ENCODE assay signal across 8 cellular contexts in the genomic region with DNA sequence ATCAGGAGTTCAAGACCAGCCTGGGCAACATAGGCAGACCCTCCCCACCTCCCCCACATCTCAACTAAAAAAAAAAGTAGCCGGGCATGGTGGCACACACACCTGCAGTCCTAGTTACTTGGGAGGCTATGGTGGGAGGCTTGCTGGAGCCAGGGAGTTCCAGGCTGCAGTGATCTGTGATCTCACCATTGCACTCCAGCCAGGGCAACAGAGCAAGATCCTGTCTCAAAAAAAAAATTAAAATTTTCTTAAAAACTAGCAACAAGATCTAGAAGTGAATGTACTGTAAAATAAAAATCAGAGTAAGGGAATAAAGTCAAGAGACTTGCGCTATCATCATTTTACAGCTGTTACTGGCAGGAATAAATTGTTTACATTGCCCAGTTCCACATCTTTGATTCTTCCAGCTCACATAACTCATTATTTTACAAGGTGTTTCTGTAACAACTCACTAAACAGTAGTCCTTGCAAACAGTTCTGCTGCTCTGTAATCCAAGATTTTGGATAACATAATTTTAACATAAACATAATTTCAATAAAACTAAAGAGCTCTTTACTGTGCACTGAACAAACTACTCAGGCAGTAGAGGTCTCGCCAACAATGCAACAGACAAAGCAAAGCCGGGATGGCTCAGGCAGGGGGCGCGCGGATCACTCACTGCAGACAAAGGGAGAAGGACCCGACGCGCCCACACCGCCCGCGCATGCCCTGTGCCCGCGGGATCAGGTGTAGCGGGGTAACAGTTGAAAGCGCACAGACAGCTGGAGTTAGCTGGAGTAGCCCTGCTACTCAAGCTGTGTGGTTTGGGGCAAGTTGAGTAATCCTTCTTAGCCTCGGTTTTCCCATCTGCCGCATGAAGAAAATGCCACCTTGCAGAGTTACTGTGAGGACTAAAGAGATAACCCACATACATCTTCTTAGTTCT.
DNase-seq lines count a peak whose midpoint lies in the region; ATAC-seq and TF ChIP-seq lines count a peak whose summit lies in the region.

No MANE protein-coding gene starts in this region.

- DNase-seq in CD14-positive monocyte (ENCODE audit: low spot score) = peak; percentile 73
- peak; percentile 94 for DNase-seq in NCI-H69 (lab: John Stamatoyannopoulos, UW)
- peak; percentile 83 to 85 for DNase-seq in activated CD4-positive, alpha-beta T cell treated with anti-CD3 and anti-CD28 coated beads, Interleukin-2, amount 50 U/mL, for 4 hours
- peak; percentile 80 for DNase-seq in naive B cell
- peak; percentile 48 to 79 for DNase-seq in stimulated activated effector memory CD8-positive, alpha-beta T cell treated with anti-CD3 and anti-CD28 coated beads, Interleukin-12 subunit alpha, Interleukin-12 subunit beta, amount 100 ng/mL, for 72 hours (ENCODE audit: low spot score in 2 of 2)

- no peaks in the 10 kb centered on the region for H3K9me3 ChIP-seq in duodenal mucosa (ENCODE audit: control insufficient read depth in 1 of 2, low read length in 2 of 2)

- H3K27me3 ChIP-seq in duodenal mucosa (ENCODE audit: control insufficient read depth in 1 of 2, insufficient read depth in 2 of 2, low read length in 2 of 2) = peaks cover 0 to 3% of the 10 kb centered on the region in 2 donors

- H3K9me3 Mint-ChIP-seq in CD14-positive monocyte (peaks cover 0 to 1% (median 0%) of the 10 kb centered on the region in 7 donors), naive B cell (no peaks in the 10 kb centered on the region)
- no peaks in the 10 kb centered on the region for H3K9me3 Mint-ChIP-seq in stimulated activated effector memory CD8-positive, alpha-beta T cell treated with anti-CD3 and anti-CD28 coated beads, Interleukin-12 subunit alpha, Interleukin-12 subunit beta, amount 100 ng/mL, for 72 hours

- H3K36me3 Mint-ChIP-seq in CD14-positive monocyte (no peaks in the 10 kb centered on the region), naive B cell (no peaks in the 10 kb centered on the region)
- H3K36me3 Mint-ChIP-seq in stimulated activated effector memory CD8-positive, alpha-beta T cell treated with anti-CD3 and anti-CD28 coated beads, Interleukin-12 subunit alpha, Interleukin-12 subunit beta, amount 100 ng/mL, for 72 hours = no peaks in the 10 kb centered on the region

- peak overlapping the region; percentile 9 to 43 for H3K4me3 ChIP-seq in duodenal mucosa (ENCODE audit: low read depth in 1 of 2, low read length in 2 of 2)

- peak; percentile 61 for TF ChIP-seq CTCF in CD14-positive monocyte (IDR thresholded peaks at IDR 0.05)

- intact Hi-C loops in CD14-positive monocyte (cut with micrococcal nuclease) = loop anchor here in 1 of 2 donors (5.0 kb wide), 1 partner anchor 289 kb away; no protein-coding TSS in a partner anchor

- no peak overlapping the region for H3K9ac ChIP-seq in duodenal mucosa (ENCODE audit: low read depth in 1 of 2, low read length in 2 of 2)

- H3K4me1 Mint-ChIP-seq in CD14-positive monocyte (peaks cover 6% of the 10 kb centered on the region), naive B cell (peaks cover 0 to 14% (median 8%) of the 10 kb centered on the region in 3 donors)
- H3K4me1 Mint-ChIP-seq in stimulated activated effector memory CD8-positive, alpha-beta T cell treated with anti-CD3 and anti-CD28 coated beads, Interleukin-12 subunit alpha, Interleukin-12 subunit beta, amount 100 ng/mL, for 72 hours = no peaks in the 10 kb centered on the region

- H3K4me3 Mint-ChIP-seq in CD14-positive monocyte (peak overlapping the region; percentile 12 to 75), naive B cell (peak overlapping the region in 2 of 8 donors; percentile 29 to 45)
- no peak overlapping the region for H3K4me3 Mint-ChIP-seq in stimulated activated effector memory CD8-positive, alpha-beta T cell treated with anti-CD3 and anti-CD28 coated beads, Interleukin-12 subunit alpha, Interleukin-12 subunit beta, amount 100 ng/mL, for 72 hours

- peaks cover 20 to 30% of the 10 kb centered on the region in 2 donors for H3K4me1 ChIP-seq in duodenal mucosa (ENCODE audit: control insufficient read depth in 1 of 2, insufficient read depth in 2 of 2, low read length in 2 of 2)

- H3K27ac ChIP-seq in duodenal mucosa (ENCODE audit: low read depth, low read length) = no peak overlapping the region

- H3K36me3 ChIP-seq in duodenal mucosa (ENCODE audit: control insufficient read depth in 1 of 2, insufficient read depth in 2 of 2, low read length in 2 of 2) = no peaks in the 10 kb centered on the region

- peak overlapping the region in 1 of 7 donors; percentile 59 for H3K27ac Mint-ChIP-seq in CD14-positive monocyte
- no peak overlapping the region for H3K27ac Mint-ChIP-seq in naive B cell
- H3K27ac Mint-ChIP-seq in stimulated activated effector memory CD8-positive, alpha-beta T cell treated with anti-CD3 and anti-CD28 coated beads, Interleukin-12 subunit alpha, Interleukin-12 subunit beta, amount 100 ng/mL, for 72 hours = no peak overlapping the region

- ATAC-seq in GM19438 (IDR thresholded peaks at IDR 0.05; ENCODE audit: low read depth, unreplicated experiment) = peak; percentile 93
- peak; percentile 70 for ATAC-seq in HG03565 (IDR thresholded peaks at IDR 0.05; ENCODE audit: unreplicated experiment)
- ATAC-seq in naive B cell (ENCODE audit: low read depth in 2 of 2) = peak; percentile 99 to 100
- ATAC-seq in stimulated activated effector memory CD8-positive, alpha-beta T cell treated with anti-CD3 and anti-CD28 coated beads, Interleukin-12 subunit alpha, Interleukin-12 subunit beta, amount 100 ng/mL, for 72 hours = peak; percentile 97

- peaks cover 27 to 42% (median 34%) of the 10 kb centered on the region in 3 donors for H3K27me3 Mint-ChIP-seq in CD14-positive monocyte (ENCODE audit: low read depth in 3 of 3)
- peaks cover 45 to 50% (median 47%) of the 10 kb centered on the region in 3 donors for H3K27me3 Mint-ChIP-seq in naive B cell
